In the genomic region with DNA sequence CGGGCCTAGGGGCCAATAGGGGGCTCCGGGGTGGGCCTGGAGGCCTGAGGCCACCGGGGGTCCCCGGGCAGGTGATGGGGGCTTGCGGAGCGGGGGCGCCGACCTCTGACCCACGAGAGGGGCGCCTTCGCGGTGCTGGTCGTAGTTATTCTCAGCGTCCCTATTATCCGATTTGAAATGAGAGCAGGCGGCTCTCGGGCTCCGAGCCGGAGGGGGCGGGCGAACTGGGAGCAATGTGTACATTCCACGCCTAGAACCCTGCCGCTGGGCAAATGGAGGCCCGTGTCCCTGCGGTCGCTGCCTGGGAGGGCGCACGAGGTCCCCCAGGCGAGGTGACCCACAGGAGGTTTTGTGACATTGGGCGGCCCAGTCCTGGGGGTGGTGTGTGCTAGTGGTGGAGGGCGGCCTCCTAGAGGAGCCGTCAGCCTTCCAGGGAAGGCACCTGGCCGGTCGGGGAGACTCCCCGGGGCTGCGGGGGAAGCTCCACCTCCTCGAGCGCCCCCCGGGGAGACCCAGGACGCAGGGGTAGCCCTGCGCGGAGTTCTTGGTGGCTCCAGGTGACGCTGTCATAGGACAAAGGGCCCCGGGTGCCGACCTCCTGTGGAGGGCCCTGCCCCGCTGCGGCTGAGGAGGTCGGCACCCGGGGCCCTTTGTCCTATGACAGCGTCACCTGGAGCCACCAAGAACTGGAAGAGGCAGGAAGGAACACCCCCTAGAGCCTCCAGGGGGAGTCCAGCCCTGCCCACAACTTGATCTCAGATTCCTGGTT, we compare ENCODE assay signal across 8 cellular contexts.
DNase-seq lines count a peak whose midpoint lies in the region; ATAC-seq lines count a peak whose summit lies in the region.

No MANE protein-coding gene starts in this region.

- ATAC-seq in GM21360 (IDR thresholded peaks at IDR 0.05; ENCODE audit: unreplicated experiment), result peak; percentile 13
- ATAC-seq in HG02938 (IDR thresholded peaks at IDR 0.05; ENCODE audit: unreplicated experiment), result no peak

- peaks cover 17% of the 10 kb centered on the region for H3K36me3 Mint-ChIP-seq in stimulated activated naive CD8-positive, alpha-beta T cell treated with anti-CD3 and anti-CD28 coated beads, Interleukin-15, Interleukin-2, amounts not matched to agents 100 ng/mL and 50 ng/mL, for 24 hours (ENCODE audit: low read depth)

- H3K27me3 Mint-ChIP-seq in stimulated activated naive CD8-positive, alpha-beta T cell treated with anti-CD3 and anti-CD28 coated beads, Interleukin-15, Interleukin-2, amounts not matched to agents 100 ng/mL and 50 ng/mL, for 24 hours, result no peaks in the 10 kb centered on the region

- H3K36me3 ChIP-seq in mesodermal cell (ENCODE audit: control insufficient read depth, insufficient read depth, low read length), result peaks cover 12% of the 10 kb centered on the region

- peak overlapping the region; percentile 74 for H3K4me3 Mint-ChIP-seq in stimulated activated naive CD8-positive, alpha-beta T cell treated with anti-CD3 and anti-CD28 coated beads, Interleukin-15, Interleukin-2, amounts not matched to agents 100 ng/mL and 50 ng/mL, for 24 hours

- peaks cover 15% of the 10 kb centered on the region for H3K4me1 Mint-ChIP-seq in stimulated activated naive CD8-positive, alpha-beta T cell treated with anti-CD3 and anti-CD28 coated beads, Interleukin-15, Interleukin-2, amounts not matched to agents 100 ng/mL and 50 ng/mL, for 24 hours (ENCODE audit: low read depth)

- 17 to 22% methylated on average over 18 to 19 of the region's 50 CpGs for WGBS in mesodermal cell (ENCODE audit: insufficient coverage in 2 of 2), 2 experiments

- no peaks in the 10 kb centered on the region for H3K4me1 ChIP-seq in mesodermal cell (ENCODE audit: control insufficient read depth, insufficient read depth, low read length, poor library complexity, severe bottlenecking)

- H3K9me3 ChIP-seq in mesodermal cell (ENCODE audit: control insufficient read depth, low read length), result no peaks in the 10 kb centered on the region

- no peaks in the 10 kb centered on the region for H3K9me3 Mint-ChIP-seq in stimulated activated naive CD8-positive, alpha-beta T cell treated with anti-CD3 and anti-CD28 coated beads, Interleukin-15, Interleukin-2, amounts not matched to agents 100 ng/mL and 50 ng/mL, for 24 hours

- H3K4me3 ChIP-seq in mesodermal cell (ENCODE audit: extremely low read depth, insufficient read depth, low read length, poor library complexity, severe bottlenecking), result peak overlapping the region; percentile 44

- peak overlapping the region; percentile 70 for H3K27ac Mint-ChIP-seq in stimulated activated naive CD8-positive, alpha-beta T cell treated with anti-CD3 and anti-CD28 coated beads, Interleukin-15, Interleukin-2, amounts not matched to agents 100 ng/mL and 50 ng/mL, for 24 hours

- peak in 8 of 14 donors; percentile 1 to 64 (median 39) for DNase-seq in C1 segment of cervical spinal cord (lab: John Stamatoyannopoulos, UW)
- peak; percentile 47 for DNase-seq in NCI-H2107 (lab: John Stamatoyannopoulos, UW)
- peak; percentile 3 to 5 for DNase-seq in activated CD4-positive, alpha-beta T cell treated with anti-CD3 and anti-CD28 coated beads, Interleukin-2, amount 50 U/mL, for 24 hours (ENCODE audit: low read depth in 1 of 2, low spot score in 1 of 2)
- DNase-seq in effector CD8-positive, alpha-beta T cell (lab: John Stamatoyannopoulos, UW), result peak; percentile 6

- peak overlapping the region; percentile 72 for H3K27ac ChIP-seq in mesodermal cell (ENCODE audit: low read depth, low read length, severe bottlenecking)
